ENCODE assay signal across 6 cellular contexts in the genomic region with DNA sequence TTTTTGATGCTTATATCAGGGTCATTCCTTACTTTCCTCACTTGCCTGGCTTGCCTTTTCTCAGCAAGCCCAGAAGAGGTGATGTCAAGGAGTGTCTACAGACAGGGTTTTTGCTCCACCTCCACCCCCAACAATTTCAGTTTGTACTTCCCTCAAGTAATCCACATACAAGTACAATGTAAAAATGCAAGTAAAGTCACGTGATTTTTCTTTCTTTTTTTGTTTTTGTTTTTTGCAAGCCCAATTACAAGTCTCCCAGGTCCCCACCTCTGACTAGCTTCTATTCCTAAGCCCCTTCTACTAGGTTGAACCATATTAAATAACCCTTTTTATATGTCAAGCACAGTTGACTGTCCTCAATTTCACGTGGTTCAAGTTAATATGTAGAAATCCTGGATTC.
"Had no signal": no experiment of that assay in that cellular context is flagged by ENCODE, and none has a peak within 500 bp of the region (broad histone marks: within the 10 kb centered on the region; RNA-seq: fewer than 3 reads in every experiment).

No MANE protein-coding gene starts in this region.

- DNase-seq: IMR-90, KBM-7, KG1 had no signal

- H3K4me2 ChIP-seq: KMS-11 had no signal

- H3K9ac ChIP-seq: KMS-11 had no signal

- FAIRE-seq: HTR-8/SVneo had no signal

- H3K27ac ChIP-seq: HL-60, KMS-11 had no signal
